Comparison of ENCODE assay signal across 1 cellular context in the genomic region with DNA sequence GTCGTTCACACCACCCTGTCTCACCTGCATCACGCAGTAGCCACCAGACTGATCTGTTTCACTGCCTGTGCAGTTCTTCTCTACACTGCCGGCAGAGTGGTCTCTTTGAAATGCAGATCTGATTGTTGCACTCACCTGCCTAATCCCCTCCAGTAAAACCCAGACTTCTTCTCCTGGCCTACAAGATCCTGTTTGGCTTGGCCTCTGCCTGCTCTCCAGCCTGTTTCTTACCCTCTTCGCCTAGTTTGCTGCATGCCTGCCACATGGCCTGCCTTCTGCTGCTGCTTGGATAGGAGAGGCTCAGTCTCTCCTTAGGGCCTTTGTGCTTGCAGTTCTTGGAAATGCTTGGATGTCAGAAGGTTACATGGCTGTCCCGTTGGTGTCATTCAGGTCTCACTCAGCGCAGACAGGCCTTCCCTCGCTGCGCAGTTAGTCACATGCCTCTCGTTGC.
TF ChIP-seq lines count a peak whose summit lies in the region.

No MANE protein-coding gene starts in this region.

TF ChIP-seq in GM12878, 131 proteins besides CTCF, POLR2A, EP300 and RAD21:
- no peak for TF ChIP-seq RUNX3 (IDR thresholded peaks at IDR 0.05; ENCODE audit: low read length)
- TF ChIP-seq HDGF (IDR thresholded peaks at IDR 0.05), result peak; percentile 68; the same call in 1 of the 2 replicates
- no peak for TF ChIP-seq EZH2 (IDR thresholded peaks at IDR 0.05; ENCODE audit: borderline replicate concordance, control insufficient read depth, low read depth, low read length)
- no peak for TF ChIP-seq CEBPB (IDR thresholded peaks at IDR 0.05; ENCODE audit: borderline replicate concordance in 1 of 2, low read depth in 2 of 2, low read length in 2 of 2)
- no peak for TF ChIP-seq NRF1 (conservative IDR thresholded peaks at IDR 0.05; ENCODE audit: low read depth, low read length)
TF ChIP-seq in GM12878: peak in this region for 1.
